Comparison of ENCODE assay signal across 9 cellular contexts in the genomic region with DNA sequence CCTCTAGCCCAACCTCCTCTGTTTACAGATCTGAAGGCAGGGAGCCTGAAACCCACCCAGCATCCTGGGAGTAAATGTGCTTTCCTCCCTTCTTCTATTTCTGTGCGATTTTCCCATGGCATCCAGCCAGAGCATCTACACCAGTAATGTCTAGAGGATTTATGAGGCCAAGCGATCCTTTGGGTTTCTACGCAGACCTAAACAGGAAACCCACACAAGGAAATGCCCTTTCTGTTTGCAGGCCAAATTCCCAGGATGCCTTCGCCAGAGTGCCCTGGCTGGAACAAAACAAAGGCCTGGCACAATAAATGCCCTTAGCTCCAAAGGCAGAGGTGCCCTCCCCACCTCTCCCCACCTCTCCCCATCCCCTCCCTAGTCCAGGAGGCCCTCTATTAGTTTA.
DNase-seq lines count a peak whose midpoint lies in the region; TF ChIP-seq lines count a peak whose summit lies in the region.
"Had no signal": no experiment of that assay in that cellular context is flagged by ENCODE, and none has a peak within 500 bp of the region (broad histone marks: within the 10 kb centered on the region; RNA-seq: fewer than 3 reads in every experiment).

No MANE protein-coding gene starts in this region.

- no peak for TF ChIP-seq CTCF in LNCaP clone FGC (IDR thresholded peaks at IDR 0.05; ENCODE audit: control insufficient read depth, extremely low read depth, insufficient read depth)

- no peak overlapping the region for H3K4me3 ChIP-seq in LNCaP clone FGC (ENCODE audit: low read depth, low read length)
- H3K4me3 ChIP-seq: GM12878 had no signal

- peak overlapping the region; percentile 36 for H3K27ac ChIP-seq in layer of hippocampus (ENCODE audit: low read depth, low read length)

- no peaks in the 10 kb centered on the region for H3K27me3 ChIP-seq in layer of hippocampus (ENCODE audit: control insufficient read depth, insufficient read depth, low read length)

- DNase-seq in LNCaP clone FGC (ENCODE audit: low read depth) (peak; percentile 28), astrocyte of the hippocampus (ENCODE audit: low read depth, low spot score) (peak; percentile 55), superior temporal gyrus (ENCODE audit: extremely low spot score) (peak; percentile 23), NCI-H146 treated with DMSO at 0.1 percent for 48 hours (lab: John Stamatoyannopoulos, UW; ENCODE audit: unreplicated experiment) (no peak), GDM1 (lab: John Stamatoyannopoulos, UW) (no peak)
- DNase-seq in activated CD4-positive, CD25-positive, alpha-beta regulatory T cell treated with anti-CD3 and anti-CD28 coated beads, Interleukin-2, amount 50 U/mL, for 72 hours: no peak
- DNase-seq: activated CD4-positive, alpha-beta memory T cell treated with anti-CD3 and anti-CD28 coated beads for 36 hours had no signal

Comparison
In these comparisons a context has a peak if more than half of its experiments do, and no peak if none do; other contexts are left out.
1. DNase-seq: peak in LNCaP clone FGC (single experiment), astrocyte of the hippocampus (single experiment) and superior temporal gyrus (single experiment); none in NCI-H146 treated with DMSO at 0.1 percent for 48 hours (single experiment), GDM1 (single experiment) and activated CD4-positive, CD25-positive, alpha-beta regulatory T cell treated with anti-CD3 and anti-CD28 coated beads, Interleukin-2, amount 50 U/mL, for 72 hours (single experiment).